17 cellular contexts compared by ENCODE assay signal in genomic region chr12:43453761-43454160, GRCh38.
"Had no signal": no experiment of that assay in that cellular context is flagged by ENCODE, and none has a peak within 500 bp of the region (broad histone marks: within the 10 kb centered on the region; RNA-seq: fewer than 3 reads in every experiment).

No MANE protein-coding gene starts in this region.

- H3K4me1 ChIP-seq: body of pancreas, foreskin keratinocyte, left ventricle myocardium inferior had no signal

- DNase-seq: activated CD4-positive, alpha-beta memory T cell treated with anti-CD3 and anti-CD28 coated beads, Interleukin-2, amount 10 ng/mL, durations not matched to agents 7 days and 5 days; activated CD4-positive, alpha-beta T cell treated with anti-CD3 and anti-CD28 coated beads for 4 hours; activated gamma-delta T cell; activated T-cell treated with anti-CD3 and anti-CD28 coated beads, Interleukin-2, amount 50 U/mL, for 4 hours; amniotic stem cell; body of pancreas; central memory CD4-positive, alpha-beta T cell; cortex of kidney; effector CD4-positive, alpha-beta T cell; foreskin keratinocyte; left ventricle myocardium inferior; natural killer cell; stimulated activated CD4-positive, alpha-beta T cell treated with anti-CD3 and anti-CD28 coated beads, Interleukin-12 subunit alpha, Interleukin-12 subunit beta, amount 100 ng/mL, for 4 hours; stimulated activated CD4-positive, alpha-beta T cell treated with anti-CD3 and anti-CD28 coated beads, Interleukin-2, amount 100 ng/mL, for 24 hours had no signal

- H3K9me3 ChIP-seq: body of pancreas, neutrophil had no signal

- H3K27ac ChIP-seq: body of pancreas, foreskin keratinocyte, left ventricle myocardium inferior, neutrophil had no signal

- ATAC-seq: activated T-cell treated with anti-CD3 and anti-CD28 coated beads, Interleukin-2, amount 50 U/mL, for 4 hours; body of pancreas; foreskin keratinocyte; natural killer cell; stimulated activated effector memory CD8-positive, alpha-beta T cell treated with anti-CD3 and anti-CD28 coated beads, Interleukin-12 subunit alpha, Interleukin-12 subunit beta, amount 100 ng/mL, for 72 hours; WTC11 had no signal

- H3K36me3 ChIP-seq: left ventricle myocardium inferior, neutrophil had no signal

- H3K27me3 ChIP-seq: body of pancreas, foreskin keratinocyte, neutrophil had no signal

- H3K4me3 ChIP-seq: body of pancreas, left ventricle myocardium inferior had no signal
